In genomic region chr2:71130325-71131260, GRCh38 we compare ENCODE assay signal across 8 cellular contexts. TPM values are rescaled to one million over a fixed set of nuclear protein-coding genes. Genes with fewer than 3 reads are reported as not detected.
DNase-seq lines count a peak whose midpoint lies in the region; ATAC-seq and TF ChIP-seq lines count a peak whose summit lies in the region.

Gene MPHOSPH10, plus strand, starts transcription at chr2:71130634. Its CDS starts 32 bp downstream, at chr2:71130666.

- H3K27ac ChIP-seq in HUES48 (ENCODE audit: low read depth, low read length) (peak within 1 kb of the TSS; percentile 92), OCI-LY7 (ENCODE audit: low read depth, low read length, poor library complexity, severe bottlenecking) (peak within 1 kb of the TSS; percentile 80), epithelial cell of prostate (peak within 1 kb of the TSS; percentile 81)

- POLR2A ChIA-PET in OCI-LY7 (lab: Charles Lee), result interaction anchor here (0.8 to 2.3 kb wide), 9 partner anchors 11 to 203 kb away, joined by 3 to 11 read pairs (median 7); partner anchors contain the start of gene NAGK

- BruUV-seq in OCI-LY7 (replicated peaks; lab: Mats Ljungman, UMichigan), result TSS peak; percentile 67

- CTCF ChIA-PET in OCI-LY7 (lab: Charles Lee; ENCODE audit: unreplicated experiment), result interaction anchor here (1.2 kb wide), 1 partner anchor 60 kb away, joined by 6 read pairs; no protein-coding TSS in a partner anchor

- H3K36me3 ChIP-seq in HUES48 (ENCODE audit: control insufficient read depth, insufficient read depth, low read length), result peaks cover 30% of the 10 kb centered on the region
- H3K36me3 ChIP-seq in OCI-LY7 (ENCODE audit: insufficient read depth, low read length), result peaks cover 49% of the 10 kb centered on the region
- H3K36me3 ChIP-seq in mucosa of descending colon (ENCODE audit: low read depth), result no peaks in the 10 kb centered on the region

- H3K27me3 ChIP-seq in HUES48 (ENCODE audit: control insufficient read depth, insufficient read depth, low read length), result no peaks in the 10 kb centered on the region

- TF ChIP-seq CTCF in OCI-LY7 (conservative IDR thresholded peaks at IDR 0.05; ENCODE audit: low read length), result no peak
- no peak for TF ChIP-seq CTCF in mucosa of descending colon (IDR thresholded peaks at IDR 0.05)

- no peaks in the 10 kb centered on the region for H3K9me3 ChIP-seq in HUES48 (ENCODE audit: control insufficient read depth, insufficient read depth, low read length)
- no peaks in the 10 kb centered on the region for H3K9me3 ChIP-seq in OCI-LY7 (ENCODE audit: low read length)
- H3K9me3 ChIP-seq in mucosa of descending colon, result no peaks in the 10 kb centered on the region

- peak within 1 kb of the TSS; percentile 85 for H3K4me2 ChIP-seq in OCI-LY7 (ENCODE audit: low read length)

- peak within 1 kb of the TSS; percentile 97 for H3K4me3 ChIP-seq in HUES48 (ENCODE audit: low read depth, low read length)
- H3K4me3 ChIP-seq in OCI-LY7 (ENCODE audit: low read depth, low read length, poor library complexity, severe bottlenecking), result peak within 1 kb of the TSS; percentile 95
- H3K4me3 ChIP-seq in mucosa of descending colon, result peak within 1 kb of the TSS; percentile 93

- H3K4me1 ChIP-seq in HUES48 (ENCODE audit: control insufficient read depth, insufficient read depth, low read length), result peaks cover 2% of the 10 kb centered on the region; the same call in 1 of the 2 replicates
- H3K4me1 ChIP-seq in OCI-LY7 (ENCODE audit: insufficient read depth, low read length, poor library complexity, severe bottlenecking), result peaks cover 37% of the 10 kb centered on the region
- H3K4me1 ChIP-seq in mucosa of descending colon (ENCODE audit: low read depth), result peaks cover 23% of the 10 kb centered on the region

- peak within 1 kb of the TSS; percentile 68 for H2AFZ ChIP-seq in OCI-LY7 (ENCODE audit: low read length)

- peak; percentile 75 for DNase-seq in DMS 273 treated with DMSO at 0.1 percent for 48 hours (lab: John Stamatoyannopoulos, UW)
- peak; percentile 90 for DNase-seq in OCI-LY7 (ENCODE audit: low spot score)
- DNase-seq in activated T-cell treated with anti-CD3 and anti-CD28 coated beads for 1 hour (ENCODE audit: low read depth), result peak; percentile 73
- peak; percentile 61 for DNase-seq in epithelial cell of prostate (ENCODE audit: low read depth, low spot score)
- peak; percentile 92 to 95 (median 95) for DNase-seq in mucosa of descending colon
- peak; percentile 70 to 73 for DNase-seq in stimulated activated CD8-positive, alpha-beta memory T cell treated with anti-CD3 and anti-CD28 coated beads, Interleukin-4, amount 100 ng/mL, for 1 hour (ENCODE audit: low read depth in 2 of 2, low spot score in 1 of 2)

- ATAC-seq in GM21447 (IDR thresholded peaks at IDR 0.05; ENCODE audit: unreplicated experiment) (peak; percentile 87), mucosa of descending colon (peak; percentile 95)

- H3K9me2 ChIP-seq in OCI-LY7 (ENCODE audit: insufficient read depth, low read length), result no peaks in the 10 kb centered on the region

- peaks cover 3% of the 10 kb centered on the region; the same call in 1 of the 2 replicates for H4K20me1 ChIP-seq in OCI-LY7 (ENCODE audit: insufficient read depth, low read length)

- H3K79me2 ChIP-seq in OCI-LY7 (ENCODE audit: insufficient read depth, low read depth, low read length), result peaks cover 77% of the 10 kb centered on the region

- peak within 1 kb of the TSS; percentile 83 for H3K9ac ChIP-seq in HUES48 (ENCODE audit: low read depth, low read length)

- intact Hi-C loops in OCI-LY7 (cut with micrococcal nuclease; ENCODE audit: unreplicated experiment) (loop anchor here (1.0 to 2.0 kb wide), 2 partner anchors 62 to 96 kb away; partner anchors contain the start of genes NAGK and PAIP2B), mucosa of descending colon (cut with DNase I, micrococcal nuclease) (no loop called here)

RNA-seq across cellular contexts. Expression of gene MPHOSPH10, which starts in this region (rescaled TPM):
- total RNA-seq in OCI-LY7 (2014; rRNA removed; shearing (Covaris generic)), result 18.7 and 31.5 TPM in 2 replicates
- total RNA-seq in OCI-LY7 (2022) (38.3 and 42.7 TPM in 2 replicates), mucosa of descending colon (10 to 100 TPM; 20.6 to 26.1 (median 21.3) TPM)

Comparison
In these comparisons a context has a peak if more than half of its experiments do, and no peak if none do; other contexts are left out.
1. Peak in every context shown above with its lines: DNase-seq, ATAC-seq, H3K4me3 ChIP-seq and H3K27ac ChIP-seq.